ENCODE assay signal across 12 cellular contexts in genomic region chr10:133137486-133138145, GRCh38. TPM values are rescaled to one million over a fixed set of nuclear protein-coding genes. Genes with fewer than 3 reads are reported as not detected.
DNase-seq lines count a peak whose midpoint lies in the region; ATAC-seq and TF ChIP-seq lines count a peak whose summit lies in the region.
"Not testable (repeated sequence)": the region's sequence is repeated elsewhere in the genome, so short reads cannot be mapped to it uniquely, and the experiment has no call there.
"Had no signal": no experiment of that assay in that cellular context is flagged by ENCODE, and none has a peak within 500 bp of the region (broad histone marks: within the 10 kb centered on the region; RNA-seq: fewer than 3 reads in every experiment).

No MANE protein-coding gene starts in this region.

- not testable (repeated sequence) for H3K9me3 ChIP-seq in BLaER1 treated with 17β-estradiol and CSF1 and Interleukin-3, amounts not matched to agents 10 nM and 100 nM (replicated peaks in 1 of 11); Peyer's patch; right cardiac atrium (ENCODE audit: control insufficient read depth, low read length); lower lobe of right lung; upper lobe of right lung

- not testable (repeated sequence) for H3K27ac Mint-ChIP-seq in chondrocyte (ENCODE audit: unreplicated experiment)

- ATAC-seq in Right ventricle myocardium superior (ENCODE audit: poor library complexity); right cardiac atrium; lower lobe of right lung; upper lobe of right lung: not testable (repeated sequence)

- H3K27me3 ChIP-seq in BLaER1 treated with 17β-estradiol and CSF1 and Interleukin-3, amounts not matched to agents 10 nM and 100 nM, result peaks cover 0 to 34% (median 0%) of the 10 kb centered on the region in 11 experiments; a peak in 7 of 22 replicates
- not testable (repeated sequence) for H3K27me3 ChIP-seq in Peyer's patch; right cardiac atrium (ENCODE audit: control insufficient read depth, insufficient read depth)
- H3K27me3 ChIP-seq in lower lobe of right lung (ENCODE audit: low read depth) (peaks cover 28% of the 10 kb centered on the region), upper lobe of right lung (peaks cover 23% of the 10 kb centered on the region)

- H3K9me3 Mint-ChIP-seq in chondrocyte (ENCODE audit: low read depth), result not testable (repeated sequence)

- H3K27ac ChIP-seq in BLaER1 treated with 17β-estradiol and CSF1 and Interleukin-3, amounts not matched to agents 10 nM and 100 nM, result peak overlapping the region in 5 of 11 experiments; percentile 37 to 55 (median 51); a peak in 8 of 22 replicates
- not testable (repeated sequence) for H3K27ac ChIP-seq in Peyer's patch; right cardiac atrium (ENCODE audit: low read length); lower lobe of right lung; upper lobe of right lung

- peaks cover 30 to 81% (median 68%) of the 10 kb centered on the region in 10 experiments for H3K4me1 ChIP-seq in BLaER1 treated with 17β-estradiol and CSF1 and Interleukin-3, amounts not matched to agents 10 nM and 100 nM
- H3K4me1 ChIP-seq in Peyer's patch; right cardiac atrium (ENCODE audit: control insufficient read depth, insufficient read depth, low read length); lower lobe of right lung; upper lobe of right lung: not testable (repeated sequence)

- not testable (repeated sequence) for H3K4me3 ChIP-seq in BLaER1 treated with 17β-estradiol and CSF1 and Interleukin-3, amounts not matched to agents 10 nM and 100 nM; Peyer's patch; right cardiac atrium (ENCODE audit: low read length); lower lobe of right lung; upper lobe of right lung

- H3K27me3 Mint-ChIP-seq in chondrocyte (ENCODE audit: low read depth), result not testable (repeated sequence)

- not testable (repeated sequence) for H3K4me3 Mint-ChIP-seq in chondrocyte (ENCODE audit: unreplicated experiment)

- not testable (repeated sequence) for H3K36me3 Mint-ChIP-seq in chondrocyte (ENCODE audit: low read depth)

- peaks cover 0 to 30% (median 7%) of the 10 kb centered on the region in 11 experiments; a peak in 16 of 22 replicates for H4K20me1 ChIP-seq in BLaER1 treated with 17β-estradiol and CSF1 and Interleukin-3, amounts not matched to agents 10 nM and 100 nM

- intact Hi-C loops in Right ventricle myocardium superior (cut with DNase I); right cardiac atrium (cut with DNase I); lower lobe of right lung (cut with DNase I); upper lobe of right lung (cut with DNase I): not testable (repeated sequence)

- DNase-seq in Peyer's patch (peak in 2 of 3 donors; percentile 26 to 39), chondrocyte (ENCODE audit: low spot score) (peak; percentile 51), Right ventricle myocardium superior (peak; percentile 20), right cardiac atrium (peak in 2 of 3 donors; percentile 5 to 33), lower lobe of right lung (peak; percentile 27), upper lobe of right lung (peak; percentile 45)
- peak; percentile 47 for DNase-seq in activated CD8-positive, alpha-beta memory T cell treated with anti-CD3 and anti-CD28 coated beads, Interleukin-2, amount 50 U/mL, for 48 hours

- 90% methylated on average over 12 of the region's 12 CpGs for WGBS in right cardiac atrium

- peak overlapping the region in 4 of 11 experiments; percentile 10 to 38 (median 18); a peak in 4 of 22 replicates for H3K9ac ChIP-seq in BLaER1 treated with 17β-estradiol and CSF1 and Interleukin-3, amounts not matched to agents 10 nM and 100 nM

- H3K4me2 ChIP-seq in BLaER1 treated with 17β-estradiol and CSF1 and Interleukin-3, amounts not matched to agents 10 nM and 100 nM, result peak overlapping the region in 9 of 11 experiments; percentile 15 to 71 (median 62); a peak in 14 of 22 replicates

- H3K36me3 ChIP-seq in BLaER1 treated with 17β-estradiol and CSF1 and Interleukin-3, amounts not matched to agents 10 nM and 100 nM; Peyer's patch; lower lobe of right lung; upper lobe of right lung: not testable (repeated sequence)

- not testable (repeated sequence) for TF ChIP-seq CTCF in Peyer's patch (IDR thresholded peaks at IDR 0.05); chondrocyte (IDR thresholded peaks at IDR 0.05); lower lobe of right lung (IDR thresholded peaks at IDR 0.05); upper lobe of right lung (IDR thresholded peaks at IDR 0.05)

- TF ChIP-seq POLR2A in Peyer's patch (IDR thresholded peaks at IDR 0.05), result not testable (repeated sequence)

- not testable (repeated sequence) for H3K4me1 Mint-ChIP-seq in chondrocyte (ENCODE audit: low read depth)

RNA-seq across cellular contexts. Expression of gene KNDC1, which starts 22.4 kb away (rescaled TPM):
- total RNA-seq in Peyer's patch (1 to 10 TPM in 1 of 4 donors, under 1 TPM in 1, not detected in 2; 0.27 to 1.7 TPM), chondrocyte (0.24 to 0.72 TPM (median 0.55 TPM) in 3 replicates), Right ventricle myocardium superior (not detected), right cardiac atrium (1 to 10 TPM in 2 of 4 donors, under 1 TPM in 2; 0.41 to 1.4 (median 0.91) TPM), lower lobe of right lung (10.3 TPM), upper lobe of right lung (14.3 TPM)
- polyA plus RNA-seq in right cardiac atrium, result 0.23 TPM
- total RNA-seq: CD8-positive, alpha-beta T cell had no signal
- polyA plus RNA-seq: CD4-positive, CD25-positive, alpha-beta regulatory T cell had no signal

RNA-seq across cellular contexts. Expression of gene ADGRA1, which starts 49.9 kb away (rescaled TPM):
- total RNA-seq in Peyer's patch, result not detected
- total RNA-seq in chondrocyte, result not detected in 3 replicates
- not detected for total RNA-seq in Right ventricle myocardium superior
- total RNA-seq in right cardiac atrium, result under 1 TPM in 1 of 4 donors, not detected in 3; 0.14 TPM
- polyA plus RNA-seq in right cardiac atrium, result 0.02 TPM
- total RNA-seq in lower lobe of right lung, result 0.38 TPM
- not detected for total RNA-seq in upper lobe of right lung
- total RNA-seq: Caco-2; CD4-positive, CD25-positive, alpha-beta regulatory T cell; CD8-positive, alpha-beta T cell had no signal
- polyA plus RNA-seq: A549; CD4-positive, CD25-positive, alpha-beta regulatory T cell had no signal
